Comparison of ENCODE assay signal across 1 cellular context in the genomic region with DNA sequence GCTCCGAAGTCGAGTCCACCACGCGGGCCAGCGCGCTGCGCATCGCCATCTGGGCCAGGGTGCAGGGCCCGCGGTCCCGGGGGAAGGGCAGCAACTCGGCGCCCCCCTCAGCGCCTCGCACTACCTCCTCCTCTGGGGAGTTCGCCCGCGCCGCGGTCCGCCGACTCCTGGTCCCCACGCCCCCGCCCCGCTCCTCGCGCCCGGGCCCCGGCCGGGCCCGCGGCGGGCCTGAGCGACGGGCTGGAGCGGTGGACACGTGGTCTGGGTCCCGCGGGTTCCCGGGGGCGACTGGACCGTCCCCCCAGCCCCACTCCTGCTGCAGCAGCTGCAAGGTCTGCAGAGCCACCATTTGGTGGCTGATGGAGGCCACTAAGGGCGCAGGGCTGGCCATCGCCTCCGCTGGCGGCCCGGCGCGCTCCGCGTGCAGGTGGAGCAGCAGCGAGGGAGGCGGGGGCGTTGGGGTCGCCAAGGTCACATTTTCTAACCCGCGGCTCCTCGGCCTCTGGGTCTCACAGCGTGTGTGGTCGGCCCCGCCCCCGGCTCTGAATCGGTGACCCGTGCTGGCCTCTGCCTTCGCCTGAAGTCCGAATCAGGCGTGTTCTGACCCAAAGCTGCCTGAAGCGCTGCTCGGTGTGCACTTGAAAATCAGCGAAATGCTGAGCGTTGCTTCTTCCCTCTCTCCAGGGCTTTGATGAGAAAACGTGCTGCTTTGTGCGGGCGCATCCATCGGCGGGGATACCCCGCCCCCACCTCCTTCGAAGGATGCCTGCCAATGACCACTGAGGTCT.
A peak's percentile ranks its signal among the peaks of the same experiment; 100 is the strongest.
TF ChIP-seq lines count a peak whose summit lies in the region.

A gene (minus strand): TSS at position 437 of the 788 bp plus-strand sequence. CDS start 46 bp downstream, at position 391.

TF ChIP-seq in WTC11, 78 proteins besides CTCF, POLR2A, EP300 and RAD21 (continued from another document):
- TF ChIP-seq ESRRA (CRISPR knock-in tag; IDR thresholded peaks at IDR 0.05; ENCODE audit: borderline replicate concordance) = 0 out of 2 replicates have a peak, but pooled peaks have one; percentile 42
- TF ChIP-seq ZNF219 (CRISPR knock-in tag; IDR thresholded peaks at IDR 0.05; ENCODE audit: borderline replicate concordance) = 0 out of 2 replicates have a peak, but pooled peaks have one; percentile 20
- TF ChIP-seq NR3C1 (CRISPR knock-in tag; conservative IDR thresholded peaks at IDR 0.05; ENCODE audit: low read depth) = 0 out of 2 replicates have a peak, but pooled peaks have one; percentile 65
- TF ChIP-seq ZNF138 (CRISPR knock-in tag; conservative IDR thresholded peaks at IDR 0.05) = no peak
- TF ChIP-seq ETV6 (CRISPR knock-in tag; IDR thresholded peaks at IDR 0.05) = peak; percentile 55; the same call in 1 of the 2 replicates
- no peak for TF ChIP-seq CBFB (CRISPR knock-in tag; IDR thresholded peaks at IDR 0.05; ENCODE audit: low read depth)
- TF ChIP-seq, protein P1, sequence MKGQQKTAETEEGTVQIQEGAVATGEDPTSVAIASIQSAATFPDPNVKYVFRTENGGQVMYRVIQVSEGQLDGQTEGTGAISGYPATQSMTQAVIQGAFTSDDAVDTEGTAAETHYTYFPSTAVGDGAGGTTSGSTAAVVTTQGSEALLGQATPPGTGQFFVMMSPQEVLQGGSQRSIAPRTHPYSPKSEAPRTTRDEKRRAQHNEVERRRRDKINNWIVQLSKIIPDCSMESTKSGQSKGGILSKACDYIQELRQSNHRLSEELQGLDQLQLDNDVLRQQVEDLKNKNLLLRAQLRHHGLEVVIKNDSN (CRISPR knock-in tag; IDR thresholded peaks at IDR 0.05) = peak; percentile 65; the same call in 1 of the 2 replicates
- no peak for TF ChIP-seq PRRX2 (CRISPR knock-in tag; IDR thresholded peaks at IDR 0.05)
- no peak for TF ChIP-seq IRF2 (CRISPR knock-in tag; IDR thresholded peaks at IDR 0.05; ENCODE audit: borderline replicate concordance, low read depth)
- 0 out of 2 replicates have a peak, but pooled peaks have one; percentile 70 for TF ChIP-seq TCF7 (CRISPR knock-in tag; IDR thresholded peaks at IDR 0.05; ENCODE audit: low read depth)
- peak; percentile 81; the same call in 1 of the 2 replicates for TF ChIP-seq MYBL2 (CRISPR knock-in tag; IDR thresholded peaks at IDR 0.05)
- TF ChIP-seq CREB1 (CRISPR knock-in tag; IDR thresholded peaks at IDR 0.05) = peak; percentile 29
- TF ChIP-seq, protein P2, sequence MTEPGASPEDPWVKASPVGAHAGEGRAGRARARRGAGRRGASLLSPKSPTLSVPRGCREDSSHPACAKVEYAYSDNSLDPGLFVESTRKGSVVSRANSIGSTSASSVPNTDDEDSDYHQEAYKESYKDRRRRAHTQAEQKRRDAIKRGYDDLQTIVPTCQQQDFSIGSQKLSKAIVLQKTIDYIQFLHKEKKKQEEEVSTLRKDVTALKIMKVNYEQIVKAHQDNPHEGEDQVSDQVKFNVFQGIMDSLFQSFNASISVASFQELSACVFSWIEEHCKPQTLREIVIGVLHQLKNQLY (CRISPR knock-in tag; IDR thresholded peaks at IDR 0.05) = no peak
- TF ChIP-seq JUN (CRISPR knock-in tag; IDR thresholded peaks at IDR 0.05) = 0 out of 2 replicates have a peak, but pooled peaks have one; percentile 41
- TF ChIP-seq, protein P3, sequence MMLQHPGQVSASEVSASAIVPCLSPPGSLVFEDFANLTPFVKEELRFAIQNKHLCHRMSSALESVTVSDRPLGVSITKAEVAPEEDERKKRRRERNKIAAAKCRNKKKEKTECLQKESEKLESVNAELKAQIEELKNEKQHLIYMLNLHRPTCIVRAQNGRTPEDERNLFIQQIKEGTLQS (CRISPR knock-in tag; conservative IDR thresholded peaks at IDR 0.05) = no peak; the same call in 1 of the 2 replicates
